8 cellular contexts compared by ENCODE assay signal in genomic region chr1:43933386-43934278, GRCh38.
DNase-seq lines count a peak whose midpoint lies in the region; ATAC-seq, FAIRE-seq and TF ChIP-seq lines count a peak whose summit lies in the region.

TSS of gene ARTN (plus strand) at chr1:43933801. CDS start at chr1:43935657, 1,856 bp downstream.

- DNase-seq in GM03348 (ENCODE audit: low spot score) (peak; percentile 50), NCI-H526 (lab: John Stamatoyannopoulos, UW) (peak; percentile 47 to 88), RCC 7860 (ENCODE audit: low spot score) (no peak)

- no peaks in the 10 kb centered on the region for H3K4me1 ChIP-seq in endocrine pancreas (ENCODE audit: control insufficient read depth, insufficient read depth, low read length)

- no peaks in the 10 kb centered on the region for H3K9me3 Mint-ChIP-seq in nephron

- no peaks in the 10 kb centered on the region for H3K9me3 ChIP-seq in endocrine pancreas (ENCODE audit: control insufficient read depth, low read length)

- FAIRE-seq in RCC 7860 (lab: Jason Lieb, UNC), result no peak

- H3K36me3 ChIP-seq in endocrine pancreas (ENCODE audit: control insufficient read depth, insufficient read depth, low read length), result no peaks in the 10 kb centered on the region

- no peak within 1 kb of the TSS for H3K4me3 ChIP-seq in endocrine pancreas (ENCODE audit: control insufficient read depth, insufficient read depth, low read length)

- H3K27ac Mint-ChIP-seq in nephron, result peak within 1 kb of the TSS in 2 of 3 experiments; percentile 17 to 55

- H3K27me3 Mint-ChIP-seq in nephron (ENCODE audit: low read depth), result peaks cover 41% of the 10 kb centered on the region

- no peaks in the 10 kb centered on the region for H3K27me3 ChIP-seq in endocrine pancreas (ENCODE audit: control insufficient read depth, insufficient read depth, low read length)

- H3K36me3 Mint-ChIP-seq in nephron (ENCODE audit: low read depth), result no peaks in the 10 kb centered on the region

- TF ChIP-seq CTCF in nephron (IDR thresholded peaks at IDR 0.05; ENCODE audit: unreplicated experiment in 3 of 3), result no peak

- H3K4me1 Mint-ChIP-seq in nephron, result peaks cover 16% of the 10 kb centered on the region

- H3K4me3 Mint-ChIP-seq in nephron, result peak within 1 kb of the TSS; percentile 68 to 80 (median 79)

- ATAC-seq in HG03135 (IDR thresholded peaks at IDR 0.05; ENCODE audit: unreplicated experiment) (no peak), HG02642 (IDR thresholded peaks at IDR 0.05; ENCODE audit: poor library complexity, unreplicated experiment) (no peak), SK-N-SH treated with all-trans-retinoic acid at 6 μM for 48 hours (no peak; the same call in 2 of the 3 replicates)

- peak within 1 kb of the TSS; percentile 30 for H3K9ac ChIP-seq in endocrine pancreas (ENCODE audit: control insufficient read depth, insufficient read depth, low read length)

TF ChIP-seq in SK-N-SH treated with all-trans-retinoic acid at 6 μM for 48 hours, 23 proteins besides CTCF, POLR2A, EP300 and RAD21:
- TF ChIP-seq ZNF565 (CRISPR knock-in tag; conservative IDR thresholded peaks at IDR 0.05; ENCODE audit: low read depth), result no peak
